ENCODE assay signal across 19 cellular contexts in genomic region chr13:54183166-54183565, GRCh38.
"Had no signal": no experiment of that assay in that cellular context is flagged by ENCODE, and none has a peak within 500 bp of the region (broad histone marks: within the 10 kb centered on the region; RNA-seq: fewer than 3 reads in every experiment).

No MANE protein-coding gene starts in this region.

- DNase-seq: IMR-90, Karpas-422, KG1, MG63, NCI-H1092, NCI-H1105 treated with DMSO at 0.1 percent for 48 hours, NCI-H1417 treated with DMSO at 0.1 percent for 48 hours, NCI-H146, NCI-H1694 treated with DMSO at 0.1 percent for 48 hours, NCI-H1930, NCI-H2081, NCI-H2107, NCI-H2227 treated with DMSO at 0.1 percent for 48 hours, NCI-H524, NCI-H774, Right ventricle myocardium superior, RPMI8226, SIG-M5 had no signal

- ATAC-seq: HepG2 had no signal
